In the genomic region with DNA sequence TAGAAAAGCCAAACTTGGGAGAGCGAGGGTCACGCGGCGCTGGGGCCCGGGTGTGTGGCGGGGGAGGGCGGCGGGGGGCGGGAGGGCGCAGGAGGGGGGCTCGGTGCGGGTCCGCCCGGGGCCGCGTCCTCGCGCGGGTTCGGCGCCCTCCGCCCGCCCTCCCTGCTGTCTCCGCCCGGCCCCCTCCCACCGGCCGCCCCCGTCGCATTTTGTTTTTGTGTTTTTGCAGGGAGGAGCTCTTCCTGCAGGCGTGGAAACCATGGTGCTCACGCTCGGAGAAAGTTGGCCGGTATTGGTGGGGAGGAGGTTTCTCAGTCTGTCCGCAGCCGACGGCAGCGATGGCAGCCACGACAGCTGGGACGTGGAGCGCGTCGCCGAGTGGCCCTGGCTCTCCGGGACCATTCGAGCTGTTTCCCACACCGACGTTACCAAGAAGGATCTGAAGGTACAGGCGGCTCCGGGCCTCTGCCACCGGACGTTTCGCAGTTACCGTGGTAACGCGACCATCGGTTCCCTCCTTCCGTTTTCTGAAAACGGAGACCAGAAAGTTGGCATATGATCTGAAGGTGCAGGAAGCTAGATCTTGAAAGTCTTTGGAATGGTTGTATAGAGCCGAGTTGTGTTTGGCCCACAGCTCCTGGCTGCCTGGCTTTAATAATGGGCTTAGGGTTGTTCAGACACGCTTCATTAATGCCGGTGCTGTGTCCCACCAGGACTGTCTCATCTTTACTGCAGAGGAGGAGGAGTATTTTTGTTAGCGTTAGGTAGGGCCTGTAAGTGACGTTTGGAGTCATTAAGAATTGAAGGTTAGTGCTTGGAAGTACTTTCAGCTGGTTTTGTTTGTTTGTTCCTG, we compare ENCODE assay signal across 8 cellular contexts. TPM values are rescaled to one million over a fixed set of nuclear protein-coding genes. Genes with fewer than 3 reads are reported as not detected.
DNase-seq lines count a peak whose midpoint lies in the region; ATAC-seq, FAIRE-seq and TF ChIP-seq lines count a peak whose summit lies in the region.

No MANE protein-coding gene starts in this region.

- peak overlapping the region; percentile 93 for H3K4me3 Mint-ChIP-seq in activated T-helper 2 cell treated with anti-CD3 and anti-CD28 coated beads, Interferon-gamma antibody, Interleukin-2, Interleukin-4, amounts not matched to agents 10 μg/mL and 5 μg/mL and 100 μg/mL, durations not matched to agents 14 hours and 24 hours and 36 hours (ENCODE audit: low read depth)
- H3K4me3 Mint-ChIP-seq in nephron = peak overlapping the region; percentile 92 to 94 (median 92)

- peak overlapping the region; percentile 80 for H3K4me3 ChIP-seq in fibroblast of pulmonary artery (replicated peaks; ENCODE audit: low read depth, low read length)

- peaks cover 71% of the 10 kb centered on the region for H3K36me3 Mint-ChIP-seq in activated T-helper 2 cell treated with anti-CD3 and anti-CD28 coated beads, Interferon-gamma antibody, Interleukin-2, Interleukin-4, amounts not matched to agents 10 μg/mL and 5 μg/mL and 100 μg/mL, durations not matched to agents 14 hours and 24 hours and 36 hours (ENCODE audit: low read depth)
- H3K36me3 Mint-ChIP-seq in nephron (ENCODE audit: low read depth) = peaks cover 51% of the 10 kb centered on the region

- FAIRE-seq in RCC 7860 (lab: Jason Lieb, UNC) = no peak

- H3K27ac Mint-ChIP-seq in activated T-helper 2 cell treated with anti-CD3 and anti-CD28 coated beads, Interferon-gamma antibody, Interleukin-2, Interleukin-4, amounts not matched to agents 10 μg/mL and 5 μg/mL and 100 μg/mL, durations not matched to agents 14 hours and 24 hours and 36 hours = peak overlapping the region; percentile 94
- H3K27ac Mint-ChIP-seq in nephron = peak overlapping the region; percentile 82 to 96 (median 89)

- intact Hi-C loops in activated T-helper 2 cell treated with anti-CD3 and anti-CD28 coated beads, Interferon-gamma antibody, Interleukin-2, Interleukin-4, amounts not matched to agents 10 μg/mL and 5 μg/mL and 100 μg/mL, durations not matched to agents 14 hours and 24 hours and 36 hours (cut with micrococcal nuclease) = loop anchor here (2.0 to 5.0 kb wide), 9 partner anchors 23 to 590 kb away; partner anchors contain the start of genes CHMP3, IMMT, POLR1A and PTCD3

- DNase-seq in NCI-H2029 (lab: John Stamatoyannopoulos, UW) (peak; percentile 32), NCI-H2029 treated with DMSO at 0.1 percent for 48 hours (lab: John Stamatoyannopoulos, UW) (no peak), RCC 7860 (ENCODE audit: low spot score) (peak; percentile 22), fibroblast of pulmonary artery (ENCODE audit: low read depth) (peak; percentile 66)
- peak; percentile 65 for DNase-seq in activated T-helper 2 cell treated with anti-CD3 and anti-CD28 coated beads, Interferon-gamma antibody, Interleukin-2, Interleukin-4, amounts not matched to agents 10 μg/mL and 5 μg/mL and 100 μg/mL, durations not matched to agents 14 hours and 24 hours and 36 hours (ENCODE audit: low spot score)
- peak; percentile 63 for DNase-seq in stimulated activated naive CD8-positive, alpha-beta T cell treated with anti-CD3 and anti-CD28 coated beads, Interleukin-15, Interleukin-2, amounts not matched to agents 100 U/mL and 50 U/mL, for 24 hours

- peaks cover 43% of the 10 kb centered on the region for H3K4me1 Mint-ChIP-seq in activated T-helper 2 cell treated with anti-CD3 and anti-CD28 coated beads, Interferon-gamma antibody, Interleukin-2, Interleukin-4, amounts not matched to agents 10 μg/mL and 5 μg/mL and 100 μg/mL, durations not matched to agents 14 hours and 24 hours and 36 hours (ENCODE audit: low read depth)
- H3K4me1 Mint-ChIP-seq in nephron = peaks cover 37% of the 10 kb centered on the region

- peak; percentile 23 for ATAC-seq in HG03159 (IDR thresholded peaks at IDR 0.05; ENCODE audit: unreplicated experiment)
- peak; percentile 1 for ATAC-seq in stimulated activated naive CD8-positive, alpha-beta T cell treated with anti-CD3 and anti-CD28 coated beads, Interleukin-15, Interleukin-2, amounts not matched to agents 100 U/mL and 50 U/mL, for 24 hours

- TF ChIP-seq CTCF in fibroblast of pulmonary artery (IDR thresholded peaks at IDR 0.05; ENCODE audit: low read length, missing control alignments) (no peak), nephron (IDR thresholded peaks at IDR 0.05; ENCODE audit: unreplicated experiment in 3 of 3) (no peak)

- H3K27me3 Mint-ChIP-seq in activated T-helper 2 cell treated with anti-CD3 and anti-CD28 coated beads, Interferon-gamma antibody, Interleukin-2, Interleukin-4, amounts not matched to agents 10 μg/mL and 5 μg/mL and 100 μg/mL, durations not matched to agents 14 hours and 24 hours and 36 hours (ENCODE audit: low read depth) = no peaks in the 10 kb centered on the region
- peaks cover 5% of the 10 kb centered on the region for H3K27me3 Mint-ChIP-seq in nephron (ENCODE audit: low read depth)

- H3K9me3 Mint-ChIP-seq in activated T-helper 2 cell treated with anti-CD3 and anti-CD28 coated beads, Interferon-gamma antibody, Interleukin-2, Interleukin-4, amounts not matched to agents 10 μg/mL and 5 μg/mL and 100 μg/mL, durations not matched to agents 14 hours and 24 hours and 36 hours = peaks cover 33% of the 10 kb centered on the region
- H3K9me3 Mint-ChIP-seq in nephron = peaks cover 31% of the 10 kb centered on the region

RNA-seq across cellular contexts. Expression of gene KDM3A, which starts 0.8 kb away (rescaled TPM):
- total RNA-seq in activated T-helper 2 cell treated with anti-CD3 and anti-CD28 coated beads, Interferon-gamma antibody, Interleukin-2, Interleukin-4, amounts not matched to agents 10 μg/mL and 5 μg/mL and 100 μg/mL, durations not matched to agents 14 hours and 24 hours and 36 hours = 74.5 and 78.2 TPM in 2 replicates
